1 cellular context compared by ENCODE assay signal in the genomic region with DNA sequence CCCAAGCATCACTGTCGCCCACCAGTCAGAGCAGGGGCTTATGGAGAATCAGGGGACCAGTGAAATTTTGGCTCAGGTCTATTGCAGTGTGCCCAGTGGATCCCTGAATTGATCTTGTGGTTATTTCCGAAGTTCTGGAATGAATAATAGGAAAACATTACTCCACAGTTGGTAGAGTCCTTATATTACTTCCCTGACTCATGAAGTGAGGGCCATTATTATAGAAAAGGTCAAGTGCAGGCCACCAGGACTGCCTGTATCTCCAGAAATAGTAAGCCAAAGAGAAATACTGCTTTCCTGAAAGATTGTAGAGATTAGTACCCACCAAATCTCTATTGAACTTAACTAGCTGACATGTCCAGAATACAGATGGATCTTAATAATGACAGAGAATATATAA.
TF ChIP-seq lines count a peak whose summit lies in the region.

No MANE protein-coding gene starts in this region.

TF ChIP-seq in HCT116, 20 proteins besides CTCF, POLR2A, EP300 and RAD21 (continued from another document):
- TF ChIP-seq ATF3 (IDR thresholded peaks at IDR 0.05) (no peak), FOSL1 (IDR thresholded peaks at IDR 0.05; ENCODE audit: low read depth) (no peak), ZNF274 (IDR thresholded peaks at IDR 0.05; ENCODE audit: low read depth, low read length) (no peak), CEBPB (IDR thresholded peaks at IDR 0.05; ENCODE audit: low read depth) (no peak), ZFX (IDR thresholded peaks at IDR 0.05) (no peak), TCF7L2 (IDR thresholded peaks at IDR 0.05; ENCODE audit: borderline replicate concordance, extremely low read depth, insufficient read depth, insufficient read length) (no peak), JUND (IDR thresholded peaks at IDR 0.05) (no peak), SP1 (IDR thresholded peaks at IDR 0.05; ENCODE audit: low read depth) (no peak), YY1 (IDR thresholded peaks at IDR 0.05; ENCODE audit: extremely low read depth, insufficient replicate concordance, low read depth, low read length) (no peak), ELF1 (IDR thresholded peaks at IDR 0.05; ENCODE audit: borderline replicate concordance, low read depth) (no peak)
